ENCODE assay signal across 8 cellular contexts in genomic region chr17:41836550-41837196, GRCh38. TPM values are rescaled to one million over a fixed set of nuclear protein-coding genes. Genes with fewer than 3 reads are reported as not detected.
DNase-seq lines count a peak whose midpoint lies in the region; ATAC-seq, FAIRE-seq and TF ChIP-seq lines count a peak whose summit lies in the region.

No MANE protein-coding gene starts in this region.

- H3K9me3 Mint-ChIP-seq in activated CD4-positive, alpha-beta T cell treated with anti-CD3 and anti-CD28 coated beads, Interleukin-2, amount 10 ng/mL, durations not matched to agents 24 days and 14 days = no peaks in the 10 kb centered on the region
- H3K9me3 Mint-ChIP-seq in activated naive CD8-positive, alpha-beta T cell treated with anti-CD3 and anti-CD28 coated beads, Interleukin-2, amount 50 U/mL, for 24 hours = no peaks in the 10 kb centered on the region

- no peak for FAIRE-seq in HepG2 (lab: Jason Lieb, UNC)

- peaks cover 3 to 10% of the 10 kb centered on the region in 2 experiments for H3K36me3 ChIP-seq in HepG2 (replicated peaks in 1 of 2; ENCODE audit: control insufficient read depth in 1 of 2, insufficient read depth in 2 of 2, low read length in 2 of 2)
- H3K36me3 ChIP-seq in thoracic aorta = peaks cover 7% of the 10 kb centered on the region

- H4K20me1 ChIP-seq in HepG2 (ENCODE audit: insufficient read depth, low read length) = no peaks in the 10 kb centered on the region

- TF ChIP-seq POLR2A in HepG2 (IDR thresholded peaks at IDR 0.05; ENCODE audit: insufficient read depth in 1 of 2, low read depth in 2 of 2, low read length in 2 of 2) = no peak

- H3K4me2 ChIP-seq in HepG2 (ENCODE audit: low read depth, low read length) = peak overlapping the region; percentile 80

- H3K27me3 ChIP-seq in HepG2 (ENCODE audit: control insufficient read depth in 1 of 2, insufficient read depth in 2 of 2, low read length in 2 of 2) = no peaks in the 10 kb centered on the region
- no peaks in the 10 kb centered on the region for H3K27me3 ChIP-seq in thoracic aorta (replicated peaks; ENCODE audit: insufficient read depth)

- H3K9ac ChIP-seq in HepG2 (ENCODE audit: insufficient read depth, low read depth, low read length) = peak overlapping the region; percentile 61

- no peak overlapping the region for H3K27ac ChIP-seq in HepG2 (ENCODE audit: extremely low read length, insufficient read depth, low read length)
- H3K27ac ChIP-seq in thoracic aorta = peak overlapping the region in 1 of 2 donors; percentile 58

- H3K79me2 ChIP-seq in HepG2 (ENCODE audit: insufficient read depth, low read length) = peaks cover 9% of the 10 kb centered on the region

- no TSS peak for BruUV-seq in HepG2 (replicated peaks; lab: Mats Ljungman, UMichigan)

- H3K4me1 ChIP-seq in HepG2 (ENCODE audit: insufficient read depth, low read length) (peaks cover 40% of the 10 kb centered on the region), thoracic aorta (ENCODE audit: control insufficient read depth in 1 of 2, low read depth in 2 of 2) (peaks cover 5 to 17% of the 10 kb centered on the region in 2 donors)

- H3K36me3 Mint-ChIP-seq in activated CD4-positive, alpha-beta T cell treated with anti-CD3 and anti-CD28 coated beads, Interleukin-2, amount 10 ng/mL, durations not matched to agents 24 days and 14 days (ENCODE audit: low read depth) = peaks cover 10% of the 10 kb centered on the region
- peaks cover 7% of the 10 kb centered on the region for H3K36me3 Mint-ChIP-seq in activated naive CD8-positive, alpha-beta T cell treated with anti-CD3 and anti-CD28 coated beads, Interleukin-2, amount 50 U/mL, for 24 hours (ENCODE audit: low read depth)

- H3K27ac Mint-ChIP-seq in activated CD4-positive, alpha-beta T cell treated with anti-CD3 and anti-CD28 coated beads, Interleukin-2, amount 10 ng/mL, durations not matched to agents 24 days and 14 days = peak overlapping the region; percentile 41
- peak overlapping the region; percentile 56 for H3K27ac Mint-ChIP-seq in activated naive CD8-positive, alpha-beta T cell treated with anti-CD3 and anti-CD28 coated beads, Interleukin-2, amount 50 U/mL, for 24 hours

- no peak for TF ChIP-seq RAD21 in HepG2 (CRISPR knock-in tag; IDR thresholded peaks at IDR 0.05)

- TF ChIP-seq EP300 in HepG2 (IDR thresholded peaks at IDR 0.05; ENCODE audit: low read depth in 2 of 2, low read length in 2 of 2) (no peak), HepG2 (CRISPR knock-in tag; IDR thresholded peaks at IDR 0.05; ENCODE audit: borderline replicate concordance) (no peak)

- in situ Hi-C loops in HepG2 (cut with HindIII; ENCODE audit: extremely low pct_ligation_motif_present, low pct_unique_long_range_greater_than_20kb) = no loop called here

- H2AFZ ChIP-seq in HepG2 (ENCODE audit: low read length) = peak overlapping the region; percentile 88

- peaks cover 15% of the 10 kb centered on the region for H3K4me1 Mint-ChIP-seq in activated CD4-positive, alpha-beta T cell treated with anti-CD3 and anti-CD28 coated beads, Interleukin-2, amount 10 ng/mL, durations not matched to agents 24 days and 14 days
- H3K4me1 Mint-ChIP-seq in activated naive CD8-positive, alpha-beta T cell treated with anti-CD3 and anti-CD28 coated beads, Interleukin-2, amount 50 U/mL, for 24 hours = peaks cover 13% of the 10 kb centered on the region

- WGBS in HepG2 (ENCODE audit: low lambda C conversion rate) = 24% methylated on average over 20 of the region's 21 CpGs

- no peak for DNase-seq in activated CD4-positive, alpha-beta T cell treated with anti-CD3 and anti-CD28 coated beads, Interleukin-2, amount 10 ng/mL, durations not matched to agents 24 days and 14 days
- DNase-seq in activated CD4-positive, alpha-beta T cell treated with anti-CD3 and anti-CD28 coated beads, Interleukin-2, amount 50 U/mL, for 1 hour = no peak
- no peak for DNase-seq in activated naive CD8-positive, alpha-beta T cell treated with anti-CD3 and anti-CD28 coated beads, Interleukin-2, amount 50 U/mL, for 24 hours
- DNase-seq in HepG2 (ENCODE audit: low spot score) (no peak), thoracic aorta (ENCODE audit: low spot score) (no peak), RPMI8226 (no peak)
- DNase-seq in stimulated activated CD4-positive, alpha-beta T cell treated with anti-CD3 and anti-CD28 coated beads, Interleukin-12 subunit alpha, Interleukin-12 subunit beta, amount 100 ng/mL, for 4 hours = no peak

- POLR2A ChIA-PET in HepG2 (lab: Yijun Ruan, JAX) = interaction anchor here (1.3 to 1.9 kb wide), 5 partner anchors 10 to 122 kb away, joined by 3 to 9 read pairs (median 4); partner anchors contain the start of genes FKBP10, KLHL11 and P3H4

- H3K4me3 ChIP-seq in HepG2 (replicated peaks in 1 of 3; ENCODE audit: insufficient read depth in 1 of 3, low read depth in 2 of 3, low read length in 3 of 3) = peak overlapping the region; percentile 63 to 94 (median 77)
- H3K4me3 ChIP-seq in thoracic aorta = peak overlapping the region; percentile 99

- TF ChIP-seq CTCF in HepG2 (CRISPR knock-in tag; IDR thresholded peaks at IDR 0.05) (no peak), thoracic aorta (IDR thresholded peaks at IDR 0.05) (no peak)

- H3K27me3 Mint-ChIP-seq in activated CD4-positive, alpha-beta T cell treated with anti-CD3 and anti-CD28 coated beads, Interleukin-2, amount 10 ng/mL, durations not matched to agents 24 days and 14 days = peaks cover 8% of the 10 kb centered on the region
- peaks cover 3% of the 10 kb centered on the region for H3K27me3 Mint-ChIP-seq in activated naive CD8-positive, alpha-beta T cell treated with anti-CD3 and anti-CD28 coated beads, Interleukin-2, amount 50 U/mL, for 24 hours

- intact Hi-C loops in activated CD4-positive, alpha-beta T cell treated with anti-CD3 and anti-CD28 coated beads, Interleukin-2, amount 10 ng/mL, durations not matched to agents 24 days and 14 days (cut with micrococcal nuclease) = no loop called here
- intact Hi-C loops in HepG2 (cut with micrococcal nuclease; ENCODE audit: unreplicated experiment) = no loop called here

- H3K9me3 ChIP-seq in HepG2 (ENCODE audit: low read length) (no peaks in the 10 kb centered on the region), thoracic aorta (no peaks in the 10 kb centered on the region)

- no peak for ATAC-seq in activated naive CD8-positive, alpha-beta T cell treated with anti-CD3 and anti-CD28 coated beads, Interleukin-2, amount 50 U/mL, for 24 hours
- no peak for ATAC-seq in HepG2
- ATAC-seq in thoracic aorta (ENCODE audit: insufficient number of reproducible peaks, low FRiP score, low read depth) = no peak
- ATAC-seq in GM21423 (IDR thresholded peaks at IDR 0.05; ENCODE audit: unreplicated experiment) = no peak

- peak overlapping the region; percentile 85 for H3K4me3 Mint-ChIP-seq in activated CD4-positive, alpha-beta T cell treated with anti-CD3 and anti-CD28 coated beads, Interleukin-2, amount 10 ng/mL, durations not matched to agents 24 days and 14 days
- peak overlapping the region; percentile 86 for H3K4me3 Mint-ChIP-seq in activated naive CD8-positive, alpha-beta T cell treated with anti-CD3 and anti-CD28 coated beads, Interleukin-2, amount 50 U/mL, for 24 hours

- CTCF ChIA-PET in HepG2 (lab: Yijun Ruan, JAX; ENCODE audit: low intra/inter-chr PET ratio, low total read pairs) = no interaction called here

RNA-seq across cellular contexts. Expression of gene NT5C3B, which starts 0.6 kb away (rescaled TPM):
- total RNA-seq in activated CD4-positive, alpha-beta T cell treated with anti-CD3 and anti-CD28 coated beads, Interleukin-2, amount 10 ng/mL, durations not matched to agents 24 days and 14 days = 46.2 and 47.3 TPM in 2 replicates
- total RNA-seq in HepG2 (2016; rRNA removed; fragmentation: Illumina TruSeq; extraction: Trizol) = 92.1 and 104 TPM in 2 replicates
- 128 and 164 TPM in 2 replicates for total RNA-seq in HepG2 (2016; cell fraction: cytosol; rRNA removed; fragmentation: Illumina TruSeq; extraction: Trizol; ENCODE audit: low read depth)
- 87.1 and 106 TPM in 2 replicates for total RNA-seq in HepG2 (2016; cell fraction: insoluble cytoplasmic fraction; rRNA removed; fragmentation: Illumina TruSeq; extraction: Trizol)
- total RNA-seq in HepG2 (2016; cell fraction: membrane; rRNA removed; fragmentation: Illumina TruSeq; extraction: Trizol) = 198 and 220 TPM in 2 replicates
- total RNA-seq in HepG2 (2016; cell fraction: nucleus; rRNA removed; fragmentation: Illumina TruSeq; extraction: Trizol) = 52.2 and 64.7 TPM in 2 replicates
- 119 and 126 TPM in 2 replicates for polyA plus RNA-seq in HepG2 (2011; rRNA removed)
- 116 and 145 TPM in 2 replicates for polyA plus RNA-seq in HepG2 (2011; cell fraction: cytosol; rRNA removed)
- 119 TPM in 2 replicates for polyA plus RNA-seq in HepG2 (2011; cell fraction: nucleus; rRNA removed)
- polyA plus RNA-seq in HepG2 (2012) = 77.4 and 82.6 TPM in 2 replicates
- polyA plus RNA-seq in HepG2 (2016; cell fraction: cytosol; fragmentation: Illumina TruSeq; extraction: Trizol; ENCODE audit: low read depth) = 148 and 199 TPM in 2 replicates
- 108 and 113 TPM in 2 replicates for polyA plus RNA-seq in HepG2 (2016; cell fraction: insoluble cytoplasmic fraction; fragmentation: Illumina TruSeq; extraction: Trizol; ENCODE audit: low read depth)
- 207 and 224 TPM in 2 replicates for polyA plus RNA-seq in HepG2 (2016; cell fraction: membrane; fragmentation: Illumina TruSeq; extraction: Trizol; ENCODE audit: low read depth)
- 109 and 119 TPM in 2 replicates for polyA plus RNA-seq in HepG2 (2016; cell fraction: nucleus; fragmentation: Illumina TruSeq; extraction: Trizol; ENCODE audit: insufficient read depth, low read depth)
- polyA minus RNA-seq in HepG2 (2011; rRNA and poly(A)+ RNA removed; ENCODE audit: low replicate concordance) = 36.5 and 43.6 TPM in 2 replicates
- 32.3 and 34.1 TPM in 2 replicates for polyA minus RNA-seq in HepG2 (2011; cell fraction: cytosol; rRNA and poly(A)+ RNA removed)
- polyA minus RNA-seq in HepG2 (2011; cell fraction: nucleus; rRNA and poly(A)+ RNA removed) = 48.5 and 53.7 TPM in 2 replicates
- total RNA-seq in thoracic aorta = 10 to 100 TPM; 62.1 to 69.7 TPM

RNA-seq across cellular contexts. Expression of gene KLHL10, which starts 1.0 kb away (rescaled TPM):
- total RNA-seq in activated CD4-positive, alpha-beta T cell treated with anti-CD3 and anti-CD28 coated beads, Interleukin-2, amount 10 ng/mL, durations not matched to agents 24 days and 14 days = not detected in 2 replicates
- total RNA-seq in HepG2 (2016; rRNA removed; fragmentation: Illumina TruSeq; extraction: Trizol) (0.04 TPM in 1 of 2 replicates, not detected in the other), thoracic aorta (not detected)
- total RNA-seq in HepG2 (2016; cell fraction: cytosol; rRNA removed; fragmentation: Illumina TruSeq; extraction: Trizol; ENCODE audit: low read depth) = 0.09 TPM in 1 of 2 replicates, not detected in the other
- 0.04 and 0.09 TPM in 2 replicates for total RNA-seq in HepG2 (2016; cell fraction: insoluble cytoplasmic fraction; rRNA removed; fragmentation: Illumina TruSeq; extraction: Trizol)
- total RNA-seq in HepG2 (2016; cell fraction: membrane; rRNA removed; fragmentation: Illumina TruSeq; extraction: Trizol) = not detected in 2 replicates
- total RNA-seq in HepG2 (2016; cell fraction: nucleus; rRNA removed; fragmentation: Illumina TruSeq; extraction: Trizol) = not detected in 2 replicates
- 0.05 and 0.08 TPM in 2 replicates for polyA plus RNA-seq in HepG2 (2011; rRNA removed)
- 0.03 TPM in 1 of 2 replicates, not detected in the other for polyA plus RNA-seq in HepG2 (2011; cell fraction: cytosol; rRNA removed)
- 0.05 and 0.13 TPM in 2 replicates for polyA plus RNA-seq in HepG2 (2011; cell fraction: nucleus; rRNA removed)
- not detected in 2 replicates for polyA plus RNA-seq in HepG2 (2012)
- polyA plus RNA-seq in HepG2 (2016; cell fraction: cytosol; fragmentation: Illumina TruSeq; extraction: Trizol; ENCODE audit: low read depth) = not detected in 2 replicates
- not detected in 2 replicates for polyA plus RNA-seq in HepG2 (2016; cell fraction: insoluble cytoplasmic fraction; fragmentation: Illumina TruSeq; extraction: Trizol; ENCODE audit: low read depth)
- not detected in 2 replicates for polyA plus RNA-seq in HepG2 (2016; cell fraction: membrane; fragmentation: Illumina TruSeq; extraction: Trizol; ENCODE audit: low read depth)
- not detected in 2 replicates for polyA plus RNA-seq in HepG2 (2016; cell fraction: nucleus; fragmentation: Illumina TruSeq; extraction: Trizol; ENCODE audit: insufficient read depth, low read depth)
- 0.12 TPM in 1 of 2 replicates, not detected in the other for polyA minus RNA-seq in HepG2 (2011; rRNA and poly(A)+ RNA removed; ENCODE audit: low replicate concordance)
- polyA minus RNA-seq in HepG2 (2011; cell fraction: cytosol; rRNA and poly(A)+ RNA removed) = not detected in 2 replicates
- polyA minus RNA-seq in HepG2 (2011; cell fraction: nucleus; rRNA and poly(A)+ RNA removed) = not detected in 2 replicates

RNA-seq across cellular contexts. Expression of gene FKBP10, which starts 23.9 kb away (rescaled TPM):
- total RNA-seq in activated CD4-positive, alpha-beta T cell treated with anti-CD3 and anti-CD28 coated beads, Interleukin-2, amount 10 ng/mL, durations not matched to agents 24 days and 14 days = 0.31 and 0.47 TPM in 2 replicates
- total RNA-seq in HepG2 (2016; rRNA removed; fragmentation: Illumina TruSeq; extraction: Trizol) (46.5 and 149 TPM in 2 replicates), thoracic aorta (100 to 1,000 TPM; 125 to 188 TPM)
- total RNA-seq in HepG2 (2016; cell fraction: cytosol; rRNA removed; fragmentation: Illumina TruSeq; extraction: Trizol; ENCODE audit: low read depth) = 31.7 and 32.8 TPM in 2 replicates
- 37.6 and 157 TPM in 2 replicates for total RNA-seq in HepG2 (2016; cell fraction: insoluble cytoplasmic fraction; rRNA removed; fragmentation: Illumina TruSeq; extraction: Trizol)
- total RNA-seq in HepG2 (2016; cell fraction: membrane; rRNA removed; fragmentation: Illumina TruSeq; extraction: Trizol) = 42.3 and 48.1 TPM in 2 replicates
- 148 and 181 TPM in 2 replicates for total RNA-seq in HepG2 (2016; cell fraction: nucleus; rRNA removed; fragmentation: Illumina TruSeq; extraction: Trizol)
- polyA plus RNA-seq in HepG2 (2011; rRNA removed) = 543 and 573 TPM in 2 replicates
- polyA plus RNA-seq in HepG2 (2011; cell fraction: cytosol; rRNA removed) = 288 and 579 TPM in 2 replicates
- polyA plus RNA-seq in HepG2 (2011; cell fraction: nucleus; rRNA removed) = 3,059 and 4,867 TPM in 2 replicates
- 224 and 292 TPM in 2 replicates for polyA plus RNA-seq in HepG2 (2012)
- polyA plus RNA-seq in HepG2 (2016; cell fraction: cytosol; fragmentation: Illumina TruSeq; extraction: Trizol; ENCODE audit: low read depth) = 18.4 and 19.7 TPM in 2 replicates
- polyA plus RNA-seq in HepG2 (2016; cell fraction: insoluble cytoplasmic fraction; fragmentation: Illumina TruSeq; extraction: Trizol; ENCODE audit: low read depth) = 46.0 and 56.5 TPM in 2 replicates
- 32.1 and 36.5 TPM in 2 replicates for polyA plus RNA-seq in HepG2 (2016; cell fraction: membrane; fragmentation: Illumina TruSeq; extraction: Trizol; ENCODE audit: low read depth)
- polyA plus RNA-seq in HepG2 (2016; cell fraction: nucleus; fragmentation: Illumina TruSeq; extraction: Trizol; ENCODE audit: insufficient read depth, low read depth) = 597 and 623 TPM in 2 replicates
- 133 and 613 TPM in 2 replicates for polyA minus RNA-seq in HepG2 (2011; rRNA and poly(A)+ RNA removed; ENCODE audit: low replicate concordance)
- 159 and 170 TPM in 2 replicates for polyA minus RNA-seq in HepG2 (2011; cell fraction: cytosol; rRNA and poly(A)+ RNA removed)
- 231 and 275 TPM in 2 replicates for polyA minus RNA-seq in HepG2 (2011; cell fraction: nucleus; rRNA and poly(A)+ RNA removed)

RNA-seq across cellular contexts. Expression of gene P3H4, which starts 24.9 kb away (rescaled TPM):
- total RNA-seq in activated CD4-positive, alpha-beta T cell treated with anti-CD3 and anti-CD28 coated beads, Interleukin-2, amount 10 ng/mL, durations not matched to agents 24 days and 14 days = 4.1 and 5.9 TPM in 2 replicates
- total RNA-seq in HepG2 (2016; rRNA removed; fragmentation: Illumina TruSeq; extraction: Trizol) = 13.5 and 37.1 TPM in 2 replicates
- total RNA-seq in HepG2 (2016; cell fraction: cytosol; rRNA removed; fragmentation: Illumina TruSeq; extraction: Trizol; ENCODE audit: low read depth) = 12.6 and 14.5 TPM in 2 replicates
- total RNA-seq in HepG2 (2016; cell fraction: insoluble cytoplasmic fraction; rRNA removed; fragmentation: Illumina TruSeq; extraction: Trizol) = 12.2 and 37.7 TPM in 2 replicates
- total RNA-seq in HepG2 (2016; cell fraction: membrane; rRNA removed; fragmentation: Illumina TruSeq; extraction: Trizol) = 17.3 and 17.5 TPM in 2 replicates
- 28.1 and 32.5 TPM in 2 replicates for total RNA-seq in HepG2 (2016; cell fraction: nucleus; rRNA removed; fragmentation: Illumina TruSeq; extraction: Trizol)
- 50.6 and 54.9 TPM in 2 replicates for polyA plus RNA-seq in HepG2 (2011; rRNA removed)
- polyA plus RNA-seq in HepG2 (2011; cell fraction: cytosol; rRNA removed) = 37.2 and 55.7 TPM in 2 replicates
- 33.0 and 36.4 TPM in 2 replicates for polyA plus RNA-seq in HepG2 (2011; cell fraction: nucleus; rRNA removed)
- 22.4 and 34.3 TPM in 2 replicates for polyA plus RNA-seq in HepG2 (2012)
- 4.6 and 5.5 TPM in 2 replicates for polyA plus RNA-seq in HepG2 (2016; cell fraction: cytosol; fragmentation: Illumina TruSeq; extraction: Trizol; ENCODE audit: low read depth)
- 14.8 and 17.0 TPM in 2 replicates for polyA plus RNA-seq in HepG2 (2016; cell fraction: insoluble cytoplasmic fraction; fragmentation: Illumina TruSeq; extraction: Trizol; ENCODE audit: low read depth)
- 9.6 and 11.3 TPM in 2 replicates for polyA plus RNA-seq in HepG2 (2016; cell fraction: membrane; fragmentation: Illumina TruSeq; extraction: Trizol; ENCODE audit: low read depth)
- 63.5 and 69.5 TPM in 2 replicates for polyA plus RNA-seq in HepG2 (2016; cell fraction: nucleus; fragmentation: Illumina TruSeq; extraction: Trizol; ENCODE audit: insufficient read depth, low read depth)
- 44.3 and 65.0 TPM in 2 replicates for polyA minus RNA-seq in HepG2 (2011; rRNA and poly(A)+ RNA removed; ENCODE audit: low replicate concordance)
- polyA minus RNA-seq in HepG2 (2011; cell fraction: cytosol; rRNA and poly(A)+ RNA removed) = 22.5 and 26.8 TPM in 2 replicates
- 21.6 and 23.9 TPM in 2 replicates for polyA minus RNA-seq in HepG2 (2011; cell fraction: nucleus; rRNA and poly(A)+ RNA removed)
- total RNA-seq in thoracic aorta = 10 to 100 TPM; 20.7 to 41.0 TPM

RNA-seq across cellular contexts. Expression of gene KLHL11, which starts 28.6 kb away (rescaled TPM):
- total RNA-seq in activated CD4-positive, alpha-beta T cell treated with anti-CD3 and anti-CD28 coated beads, Interleukin-2, amount 10 ng/mL, durations not matched to agents 24 days and 14 days = 22.6 and 22.8 TPM in 2 replicates
- 27.5 and 37.1 TPM in 2 replicates for total RNA-seq in HepG2 (2016; rRNA removed; fragmentation: Illumina TruSeq; extraction: Trizol)
- 2.5 and 3.0 TPM in 2 replicates for total RNA-seq in HepG2 (2016; cell fraction: cytosol; rRNA removed; fragmentation: Illumina TruSeq; extraction: Trizol; ENCODE audit: low read depth)
- 25.7 and 35.1 TPM in 2 replicates for total RNA-seq in HepG2 (2016; cell fraction: insoluble cytoplasmic fraction; rRNA removed; fragmentation: Illumina TruSeq; extraction: Trizol)
- 6.3 and 7.6 TPM in 2 replicates for total RNA-seq in HepG2 (2016; cell fraction: membrane; rRNA removed; fragmentation: Illumina TruSeq; extraction: Trizol)
- total RNA-seq in HepG2 (2016; cell fraction: nucleus; rRNA removed; fragmentation: Illumina TruSeq; extraction: Trizol) = 18.3 and 20.0 TPM in 2 replicates
- polyA plus RNA-seq in HepG2 (2011; rRNA removed) = 7.4 and 7.7 TPM in 2 replicates
- polyA plus RNA-seq in HepG2 (2011; cell fraction: cytosol; rRNA removed) = 4.0 and 5.2 TPM in 2 replicates
- polyA plus RNA-seq in HepG2 (2011; cell fraction: nucleus; rRNA removed) = 5.7 and 5.8 TPM in 2 replicates
- polyA plus RNA-seq in HepG2 (2012) = 1.4 and 1.9 TPM in 2 replicates
- polyA plus RNA-seq in HepG2 (2016; cell fraction: cytosol; fragmentation: Illumina TruSeq; extraction: Trizol; ENCODE audit: low read depth) = 0.03 and 0.08 TPM in 2 replicates
- 2.2 and 2.6 TPM in 2 replicates for polyA plus RNA-seq in HepG2 (2016; cell fraction: insoluble cytoplasmic fraction; fragmentation: Illumina TruSeq; extraction: Trizol; ENCODE audit: low read depth)
- 0.37 and 0.49 TPM in 2 replicates for polyA plus RNA-seq in HepG2 (2016; cell fraction: membrane; fragmentation: Illumina TruSeq; extraction: Trizol; ENCODE audit: low read depth)
- polyA plus RNA-seq in HepG2 (2016; cell fraction: nucleus; fragmentation: Illumina TruSeq; extraction: Trizol; ENCODE audit: insufficient read depth, low read depth) = 5.5 and 6.3 TPM in 2 replicates
- polyA minus RNA-seq in HepG2 (2011; rRNA and poly(A)+ RNA removed; ENCODE audit: low replicate concordance) = 26.1 and 45.0 TPM in 2 replicates
- polyA minus RNA-seq in HepG2 (2011; cell fraction: cytosol; rRNA and poly(A)+ RNA removed) = 22.9 and 26.0 TPM in 2 replicates
- polyA minus RNA-seq in HepG2 (2011; cell fraction: nucleus; rRNA and poly(A)+ RNA removed) = 10.8 and 17.8 TPM in 2 replicates
- total RNA-seq in thoracic aorta = 10 to 100 TPM; 22.6 to 28.6 TPM

Comparison
In these comparisons a context has a peak if more than half of its experiments do, and no peak if none do; other contexts are left out.
1. RNA of gene FKBP10, which starts 23.9 kb away (total RNA-seq): 125 to 188 TPM in thoracic aorta and 31.7 to 181 TPM in HepG2; 0.31 to 0.47 TPM in activated CD4-positive, alpha-beta T cell treated with anti-CD3 and anti-CD28 coated beads, Interleukin-2, amount 10 ng/mL, durations not matched to agents 24 days and 14 days; every median in the first group is over 10 times any median in the second.